In the genomic region with DNA sequence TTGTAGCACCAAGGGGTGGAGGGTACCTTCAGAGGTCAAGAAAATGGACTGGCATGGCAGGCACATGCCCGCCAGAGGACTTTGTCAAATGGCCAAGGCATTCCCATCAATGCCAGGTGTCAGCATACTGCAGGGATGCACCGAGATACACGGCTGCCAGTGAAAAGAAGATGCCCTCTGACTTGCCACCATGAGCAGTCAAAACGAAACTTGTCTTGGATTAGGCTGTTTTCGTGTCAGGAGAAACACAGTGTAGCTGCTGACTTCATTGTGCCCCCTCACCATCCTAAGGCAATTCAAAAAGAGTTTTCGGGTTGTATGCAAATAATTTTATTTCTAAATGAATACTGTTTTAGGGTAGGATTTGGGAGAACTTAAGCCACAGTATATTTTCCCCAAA, we compare ENCODE assay signal across 7 cellular contexts.
"Had no signal": no experiment of that assay in that cellular context is flagged by ENCODE, and none has a peak within 500 bp of the region (broad histone marks: within the 10 kb centered on the region; RNA-seq: fewer than 3 reads in every experiment).

No MANE protein-coding gene starts in this region.

- DNase-seq: GDM1, GF-D8 had no signal

- FAIRE-seq: G401.6, GM12891, GM12892, GM18507, GM19239 had no signal
